In genomic region chr12:101733166-101733565, GRCh38 we compare ENCODE assay signal across 19 cellular contexts. TPM values are rescaled to one million over a fixed set of nuclear protein-coding genes. Genes with fewer than 3 reads are reported as not detected.
"Had no signal": no experiment of that assay in that cellular context is flagged by ENCODE, and none has a peak within 500 bp of the region (broad histone marks: within the 10 kb centered on the region; RNA-seq: fewer than 3 reads in every experiment).

No MANE protein-coding gene starts in this region.

- H3K27ac ChIP-seq: esophagus squamous epithelium, lower lobe of right lung, pancreas, stomach, testis, upper lobe of right lung had no signal

- H3K36me3 ChIP-seq: pancreas had no signal

- FAIRE-seq: endothelial cell of umbilical vein had no signal

- H3K9me3 ChIP-seq: esophagus squamous epithelium, lower lobe of right lung, pancreas, stomach, testis, upper lobe of right lung had no signal

- H3K4me1 ChIP-seq: esophagus squamous epithelium, lower lobe of right lung, testis, upper lobe of right lung had no signal

- DNase-seq: activated CD4-positive, alpha-beta T cell treated with anti-CD3 and anti-CD28 coated beads, Interleukin-2, amount 10 ng/mL, durations not matched to agents 24 days and 14 days; activated CD4-positive, CD25-positive, alpha-beta regulatory T cell; activated CD8-positive, alpha-beta memory T cell treated with anti-CD3 and anti-CD28 coated beads, Interleukin-2, amount 50 U/mL, for 48 hours; activated CD8-positive, alpha-beta T cell treated with anti-CD3 and anti-CD28 coated beads, Interleukin-2, amount 10 ng/mL, durations not matched to agents 7 days and 5 days; activated gamma-delta T cell; activated T-cell treated with anti-CD3 and anti-CD28 coated beads, Interleukin-2, amount 50 U/mL, for 72 hours; amygdala; effector CD8-positive, alpha-beta T cell; esophagus squamous epithelium; foreskin fibroblast; glutamatergic neuron; hypothalamus; lower lobe of right lung; pancreas; stimulated activated CD4-positive, alpha-beta T cell treated with anti-CD3 and anti-CD28 coated beads, Interleukin-1b, Interleukin-23, amount 100 ng/mL, for 48 hours; stomach; testis; upper lobe of right lung had no signal

- H3K4me3 ChIP-seq: esophagus squamous epithelium, lower lobe of right lung, pancreas, stomach, testis, upper lobe of right lung had no signal

- ATAC-seq: activated CD8-positive, alpha-beta T cell treated with anti-CD3 and anti-CD28 coated beads, Interleukin-2, amount 10 ng/mL, durations not matched to agents 7 days and 5 days; activated T-cell treated with anti-CD3 and anti-CD28 coated beads, Interleukin-2, amount 50 U/mL, for 72 hours; lower lobe of right lung; pancreas; upper lobe of right lung had no signal

- H3K27me3 ChIP-seq: esophagus squamous epithelium, pancreas, stomach, testis, upper lobe of right lung had no signal

RNA-seq across cellular contexts. Expression of gene SYCP3, which starts 6.1 kb away (rescaled TPM):
- polyA plus RNA-seq: endothelial cell of umbilical vein had no signal
